ENCODE assay signal across 8 cellular contexts in genomic region chr11:35173011-35173511, GRCh38. TPM values are rescaled to one million over a fixed set of nuclear protein-coding genes. Genes with fewer than 3 reads are reported as not detected.
DNase-seq lines count a peak whose midpoint lies in the region; ATAC-seq, FAIRE-seq and TF ChIP-seq lines count a peak whose summit lies in the region.

No MANE protein-coding gene starts in this region.

- no peak for FAIRE-seq in HTR-8/SVneo (lab: Jason Lieb, UNC)

- H3K9me3 ChIP-seq in esophagus (ENCODE audit: control insufficient read depth in 2 of 2, insufficient read depth in 1 of 2, low read depth in 1 of 2, low read length in 1 of 2) (no peaks in the 10 kb centered on the region), suprapubic skin (no peaks in the 10 kb centered on the region)

- peaks cover 96% of the 10 kb centered on the region for H3K4me1 Mint-ChIP-seq in activated naive CD4-positive, alpha-beta T cell treated with anti-CD3 and anti-CD28 coated beads, Interleukin-2, amount 10 ng/mL, durations not matched to agents 7 days and 5 days

- TF ChIP-seq POLR2A in suprapubic skin (IDR thresholded peaks at IDR 0.05), result no peak

- peak overlapping the region; percentile 22 to 76 for H3K27ac ChIP-seq in esophagus (ENCODE audit: low read depth in 2 of 2, low read length in 1 of 2)
- peak overlapping the region; percentile 21 for H3K27ac ChIP-seq in suprapubic skin

- H3K27ac Mint-ChIP-seq in activated naive CD4-positive, alpha-beta T cell treated with anti-CD3 and anti-CD28 coated beads, Interleukin-2, amount 10 ng/mL, durations not matched to agents 7 days and 5 days, result peak overlapping the region; percentile 90

- CTCF ChIA-PET in activated naive CD4-positive, alpha-beta T cell treated with anti-CD3 and anti-CD28 coated beads, Interleukin-2, amount 10 ng/mL, durations not matched to agents 7 days and 5 days (lab: Charles Lee), result interaction anchor here (0.7 kb wide), 1 partner anchor 50 kb away, joined by 3 read pairs; no protein-coding TSS in a partner anchor
- CTCF ChIA-PET in HEK293T (lab: Yijun Ruan, JAX), result no interaction called here

- H3K4me3 ChIP-seq in esophagus (ENCODE audit: low read depth in 1 of 2, low read length in 2 of 2) (no peak overlapping the region), suprapubic skin (no peak overlapping the region)

- no peak for DNase-seq in activated naive CD4-positive, alpha-beta T cell treated with anti-CD3 and anti-CD28 coated beads, Interleukin-2, amount 10 ng/mL, durations not matched to agents 7 days and 5 days
- DNase-seq in activated naive CD4-positive, alpha-beta T cell treated with anti-CD3 and anti-CD28 coated beads, Interleukin-2, amount 50 U/mL, for 16 hours, result no peak
- no peak for DNase-seq in suprapubic skin (ENCODE audit: low spot score in 2 of 2)
- DNase-seq in HEK293T (ENCODE audit: extremely low spot score), result no peak
- no peak for DNase-seq in HTR-8/SVneo (ENCODE audit: insufficient read length, low spot score)
- no peak for DNase-seq in GM19240 (ENCODE audit: insufficient read length, low spot score)

- peaks cover 1% of the 10 kb centered on the region for H3K9me3 Mint-ChIP-seq in activated naive CD4-positive, alpha-beta T cell treated with anti-CD3 and anti-CD28 coated beads, Interleukin-2, amount 10 ng/mL, durations not matched to agents 7 days and 5 days

- H3K36me3 ChIP-seq in esophagus (ENCODE audit: control insufficient read depth in 2 of 2, insufficient read depth in 2 of 2, low read length in 1 of 2), result peaks cover 4 to 11% of the 10 kb centered on the region in 2 donors
- peaks cover 18% of the 10 kb centered on the region for H3K36me3 ChIP-seq in suprapubic skin

- no peaks in the 10 kb centered on the region for H3K27me3 Mint-ChIP-seq in activated naive CD4-positive, alpha-beta T cell treated with anti-CD3 and anti-CD28 coated beads, Interleukin-2, amount 10 ng/mL, durations not matched to agents 7 days and 5 days

- 15 to 32% methylated on average over 2 of the region's 2 CpGs for WGBS in esophagus, 2 donors
- 43% methylated on average over 2 of the region's 2 CpGs for WGBS in suprapubic skin

- H3K4me1 ChIP-seq in esophagus (ENCODE audit: control insufficient read depth in 2 of 2, insufficient read depth in 2 of 2, low read length in 1 of 2) (peaks cover 2 to 11% of the 10 kb centered on the region in 2 donors), suprapubic skin (peaks cover 87% of the 10 kb centered on the region)

- H3K27me3 ChIP-seq in esophagus (ENCODE audit: control insufficient read depth in 1 of 2, insufficient read depth in 2 of 2, low read length in 2 of 2) (no peaks in the 10 kb centered on the region), suprapubic skin (no peaks in the 10 kb centered on the region)

- peaks cover 81% of the 10 kb centered on the region for H3K36me3 Mint-ChIP-seq in activated naive CD4-positive, alpha-beta T cell treated with anti-CD3 and anti-CD28 coated beads, Interleukin-2, amount 10 ng/mL, durations not matched to agents 7 days and 5 days

- peak; percentile 60 for ATAC-seq in HG03571 (IDR thresholded peaks at IDR 0.05; ENCODE audit: unreplicated experiment)

- TF ChIP-seq EP300 in suprapubic skin (IDR thresholded peaks at IDR 0.05), result no peak

- POLR2A ChIA-PET in HEK293T (lab: Yijun Ruan, JAX), result no interaction called here

- TF ChIP-seq CTCF in suprapubic skin (IDR thresholded peaks at IDR 0.05), result no peak

- H3K4me3 Mint-ChIP-seq in activated naive CD4-positive, alpha-beta T cell treated with anti-CD3 and anti-CD28 coated beads, Interleukin-2, amount 10 ng/mL, durations not matched to agents 7 days and 5 days, result peak overlapping the region; percentile 40

TF ChIP-seq in HEK293T, 16 proteins besides CTCF, POLR2A, EP300 and RAD21:
- TF ChIP-seq ELF4 (IDR thresholded peaks at IDR 0.05) (no peak), PKNOX1 (IDR thresholded peaks at IDR 0.05) (no peak), TARDBP (IDR thresholded peaks at IDR 0.05) (no peak), FOXM1 (IDR thresholded peaks at IDR 0.05; ENCODE audit: borderline replicate concordance) (no peak), SP1 (IDR thresholded peaks at IDR 0.05) (no peak), NFRKB (IDR thresholded peaks at IDR 0.05) (no peak), HDGF (IDR thresholded peaks at IDR 0.05; ENCODE audit: borderline replicate concordance) (no peak), LEF1 (IDR thresholded peaks at IDR 0.05; ENCODE audit: borderline replicate concordance) (no peak), ARNT (IDR thresholded peaks at IDR 0.05) (no peak), ZNF384 (IDR thresholded peaks at IDR 0.05) (no peak), FOXA1 (IDR thresholded peaks at IDR 0.05) (no peak), BHLHE40 (IDR thresholded peaks at IDR 0.05; ENCODE audit: borderline replicate concordance) (no peak), SUZ12 (IDR thresholded peaks at IDR 0.05) (no peak), FOXK2 (IDR thresholded peaks at IDR 0.05) (no peak), L3MBTL2 (conservative IDR thresholded peaks at IDR 0.05) (no peak), CTBP1 (IDR thresholded peaks at IDR 0.05; ENCODE audit: borderline replicate concordance) (no peak)

RNA-seq across cellular contexts. Expression of gene CD44, which starts 34.1 kb away (rescaled TPM):
- 100 to 1,000 TPM; 130 to 161 TPM for polyA plus RNA-seq in esophagus
- 1,000 to 10,000 TPM; 1,361 to 2,207 (median 1,502) TPM for total RNA-seq in suprapubic skin
